In genomic region chr10:124642076-124642710, GRCh38 we compare ENCODE assay signal across 8 cellular contexts.
DNase-seq lines count a peak whose midpoint lies in the region; ATAC-seq and TF ChIP-seq lines count a peak whose summit lies in the region.

No MANE protein-coding gene starts in this region.

- H3K27ac ChIP-seq in cingulate gyrus (ENCODE audit: low read depth, low read length) (peak overlapping the region; percentile 15), coronary artery (peak overlapping the region in 1 of 2 donors; percentile 76)

- no peaks in the 10 kb centered on the region for H3K27me3 Mint-ChIP-seq in naive thymus-derived CD8-positive, alpha-beta T cell

- TF ChIP-seq CTCF in coronary artery (IDR thresholded peaks at IDR 0.05), result no peak

- peak overlapping the region in 9 of 10 donors; percentile 35 to 99 (median 86) for H3K27ac Mint-ChIP-seq in naive thymus-derived CD8-positive, alpha-beta T cell

- H3K4me3 Mint-ChIP-seq in naive thymus-derived CD8-positive, alpha-beta T cell, result peak overlapping the region in 2 of 10 donors; percentile 37 to 83

- H3K36me3 Mint-ChIP-seq in naive thymus-derived CD8-positive, alpha-beta T cell, result no peaks in the 10 kb centered on the region

- DNase-seq in CD1c-positive myeloid dendritic cell (ENCODE audit: extremely low spot score) (peak; percentile 31), HUDEP-2 (lab: John Stamatoyannopoulos, UW; ENCODE audit: unreplicated experiment in 76 of 76) (peak in 70 of 76 experiments; percentile 5 to 82 (median 58)), Ammon's horn (ENCODE audit: low spot score) (no peak), coronary artery (ENCODE audit: low spot score) (no peak), AG08396 (ENCODE audit: low spot score) (no peak), kidney glomerular epithelial cell (lab: John Stamatoyannopoulos, UW) (no peak)
- no peak for DNase-seq in naive thymus-derived CD8-positive, alpha-beta T cell

- peaks cover 24 to 98% (median 63%) of the 10 kb centered on the region in 4 donors for H3K4me1 Mint-ChIP-seq in naive thymus-derived CD8-positive, alpha-beta T cell

- POLR2A ChIA-PET in naive thymus-derived CD8-positive, alpha-beta T cell (lab: Charles Lee), result interaction anchor here (1.8 kb wide), 1 partner anchor 82 kb away, joined by 4 read pairs; no protein-coding TSS in a partner anchor

- H3K4me3 ChIP-seq in coronary artery, result no peak overlapping the region

- no peaks in the 10 kb centered on the region for H3K9me3 Mint-ChIP-seq in naive thymus-derived CD8-positive, alpha-beta T cell

- no peak for ATAC-seq in naive thymus-derived CD8-positive, alpha-beta T cell

Comparison
In these comparisons a context has a peak if more than half of its experiments do, and no peak if none do; other contexts are left out.
1. DNase-seq: peak in CD1c-positive myeloid dendritic cell (single experiment) and HUDEP-2 (70 of 76); none in naive thymus-derived CD8-positive, alpha-beta T cell (0 of 10), Ammon's horn (single experiment), coronary artery (single experiment), AG08396 (single experiment) and kidney glomerular epithelial cell (single experiment).